ENCODE assay signal across 8 cellular contexts in the genomic region with DNA sequence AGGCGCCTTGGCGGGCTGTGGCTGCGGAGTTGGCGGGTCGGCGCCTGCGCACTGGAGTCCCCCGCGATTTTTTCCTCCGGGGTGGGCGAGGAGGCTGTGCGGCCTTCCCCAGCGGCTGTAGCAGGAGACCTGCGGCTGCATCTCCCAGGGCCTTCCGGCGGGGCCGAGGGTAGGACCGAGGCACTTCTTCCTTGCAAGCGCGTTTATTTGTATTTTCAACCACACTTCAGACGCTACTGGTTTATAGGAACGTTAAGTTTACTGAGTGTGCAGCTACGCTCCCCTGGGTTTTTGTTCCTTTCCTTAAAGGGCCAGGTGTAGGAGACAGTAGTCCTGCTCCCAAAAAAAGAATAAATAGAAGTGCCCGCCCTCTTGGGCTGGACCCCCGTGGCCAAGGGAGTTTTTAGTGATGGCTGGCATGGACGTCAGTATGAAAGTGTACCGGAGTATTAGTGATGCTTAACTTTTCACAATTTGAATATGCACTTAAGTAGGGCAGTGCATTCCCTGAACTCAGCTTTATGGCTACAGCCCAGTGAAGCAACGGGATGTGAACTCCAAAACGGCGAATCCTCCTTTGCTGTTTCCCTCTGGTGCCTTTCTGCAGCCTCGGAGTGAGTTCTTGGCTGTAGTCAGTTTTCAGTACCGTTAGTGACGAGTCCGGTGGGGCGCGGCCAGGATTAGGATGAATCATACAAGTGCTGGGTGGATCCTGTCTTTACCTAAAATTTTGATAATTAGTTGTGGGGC. TPM values are rescaled to one million over a fixed set of nuclear protein-coding genes. Genes with fewer than 3 reads are reported as not detected.
DNase-seq lines count a peak whose midpoint lies in the region; ATAC-seq and TF ChIP-seq lines count a peak whose summit lies in the region.

No MANE protein-coding gene starts in this region.

- intact Hi-C loops in cardiac septum (cut with DNase I) = loop anchor here (2.0 kb wide), 1 partner anchor 19 kb away; a partner anchor contains a TSS
- intact Hi-C loops in transverse colon (cut with DNase I; ENCODE audit: low total_unique reads) = no loop called here

- WGBS in transverse colon (ENCODE audit: low coverage in 1 of 2), 2 donors = 1% methylated on average over 28 of the region's 36 CpGs; no CpG with 5 or more reads in 1 of the 2 donors

- in situ Hi-C loops in transverse colon (cut with MboI; ENCODE audit: low pct_ligation_motif_present in 1 of 4, low pct_unique_long_range_greater_than_20kb in 1 of 4, low sequenced_read_pairs in 3 of 4) = no loop called here

- no peak for TF ChIP-seq EP300 in transverse colon (IDR thresholded peaks at IDR 0.05; ENCODE audit: low read depth)

- no peaks in the 10 kb centered on the region for H3K9me2 ChIP-seq in Karpas-422 (replicated peaks; ENCODE audit: insufficient read depth, low read length)

- peaks cover 4% of the 10 kb centered on the region for H3K27me3 Mint-ChIP-seq in activated naive CD8-positive, alpha-beta T cell treated with anti-CD3 and anti-CD28 coated beads, Interleukin-2, amount 50 U/mL, for 24 hours

- H3K4me2 ChIP-seq in Karpas-422 (ENCODE audit: low read depth, low read length, poor library complexity, severe bottlenecking) = peak overlapping the region; percentile 84
- peak overlapping the region; percentile 97 for H3K4me2 ChIP-seq in parathyroid adenoma (ENCODE audit: low read length)

- H3K27me3 ChIP-seq in Karpas-422 (ENCODE audit: low read length) (no peaks in the 10 kb centered on the region), parathyroid adenoma (ENCODE audit: control insufficient read depth, insufficient read depth, low read length) (no peaks in the 10 kb centered on the region), transverse colon (no peaks in the 10 kb centered on the region)

- H3K4me3 ChIP-seq in Karpas-422 (ENCODE audit: low read length) (peak overlapping the region; percentile 83), parathyroid adenoma (ENCODE audit: low read depth, low read length) (peak overlapping the region; percentile 91), transverse colon (peak overlapping the region; percentile 45 to 88 (median 69))

- peaks cover 77% of the 10 kb centered on the region for H3K79me2 ChIP-seq in Karpas-422 (ENCODE audit: low read length)
- peaks cover 18% of the 10 kb centered on the region for H3K79me2 ChIP-seq in parathyroid adenoma

- DNase-seq in Daoy (ENCODE audit: low read depth) (peak; percentile 100), Karpas-422 (peak; percentile 88), SW 1271 (lab: John Stamatoyannopoulos, UW) (peak; percentile 38 to 74), cardiac septum (ENCODE audit: low spot score) (peak; percentile 88), transverse colon (peak; percentile 95)
- DNase-seq in activated naive CD8-positive, alpha-beta T cell treated with anti-CD3 and anti-CD28 coated beads, Interleukin-2, amount 50 U/mL, for 24 hours = peak; percentile 97

- peak overlapping the region; percentile 93 for H3K4me3 Mint-ChIP-seq in activated naive CD8-positive, alpha-beta T cell treated with anti-CD3 and anti-CD28 coated beads, Interleukin-2, amount 50 U/mL, for 24 hours

- TF ChIP-seq CTCF in parathyroid adenoma (IDR thresholded peaks at IDR 0.05) (no peak), transverse colon (IDR thresholded peaks at IDR 0.05) (no peak)

- H3K36me3 Mint-ChIP-seq in activated naive CD8-positive, alpha-beta T cell treated with anti-CD3 and anti-CD28 coated beads, Interleukin-2, amount 50 U/mL, for 24 hours (ENCODE audit: low read depth) = peaks cover 42% of the 10 kb centered on the region

- H3K9ac ChIP-seq in Karpas-422 (ENCODE audit: low read length) (peak overlapping the region; percentile 93), parathyroid adenoma (no peak overlapping the region)

- H2AFZ ChIP-seq in Karpas-422 (ENCODE audit: low read length) (peak overlapping the region; percentile 3; the same call in 1 of the 2 replicates), parathyroid adenoma (peak overlapping the region; percentile 87)

- peaks cover 24% of the 10 kb centered on the region for H4K20me1 ChIP-seq in Karpas-422 (ENCODE audit: insufficient read depth, low read depth, low read length)

- H3K27ac Mint-ChIP-seq in activated naive CD8-positive, alpha-beta T cell treated with anti-CD3 and anti-CD28 coated beads, Interleukin-2, amount 50 U/mL, for 24 hours = peak overlapping the region; percentile 98

- TF ChIP-seq POLR2A in transverse colon (IDR thresholded peaks at IDR 0.05) = peak; percentile 38

- H3K4me1 ChIP-seq in Karpas-422 (ENCODE audit: low read length) (peaks cover 44% of the 10 kb centered on the region), parathyroid adenoma (peaks cover 13% of the 10 kb centered on the region), transverse colon (peaks cover 14 to 40% (median 20%) of the 10 kb centered on the region in 4 donors)

- ATAC-seq in GM21786 (IDR thresholded peaks at IDR 0.05; ENCODE audit: unreplicated experiment) = peak; percentile 21
- ATAC-seq in activated naive CD8-positive, alpha-beta T cell treated with anti-CD3 and anti-CD28 coated beads, Interleukin-2, amount 50 U/mL, for 24 hours = peak; percentile 48

- peaks cover 20% of the 10 kb centered on the region for H3K36me3 ChIP-seq in Karpas-422 (ENCODE audit: insufficient read depth, low read length)
- H3K36me3 ChIP-seq in parathyroid adenoma (ENCODE audit: control insufficient read depth, insufficient read depth, low read length) = no peaks in the 10 kb centered on the region
- H3K36me3 ChIP-seq in transverse colon = no peaks in the 10 kb centered on the region

- H3K4me1 Mint-ChIP-seq in activated naive CD8-positive, alpha-beta T cell treated with anti-CD3 and anti-CD28 coated beads, Interleukin-2, amount 50 U/mL, for 24 hours = peaks cover 59% of the 10 kb centered on the region

- H3K9me3 Mint-ChIP-seq in activated naive CD8-positive, alpha-beta T cell treated with anti-CD3 and anti-CD28 coated beads, Interleukin-2, amount 50 U/mL, for 24 hours = no peaks in the 10 kb centered on the region

- H3K9me3 ChIP-seq in Karpas-422 (ENCODE audit: low read length) (no peaks in the 10 kb centered on the region), parathyroid adenoma (ENCODE audit: control insufficient read depth, low read length) (no peaks in the 10 kb centered on the region), transverse colon (no peaks in the 10 kb centered on the region)

- H3K27ac ChIP-seq in Karpas-422 (ENCODE audit: low read length) (peak overlapping the region; percentile 91), parathyroid adenoma (peak overlapping the region; percentile 87), transverse colon (peak overlapping the region; percentile 93 to 97 (median 95))

RNA-seq across cellular contexts. Expression of a gene that starts 1.0 kb away (rescaled TPM):
- 64.4 and 80.4 TPM in 2 replicates for total RNA-seq in Daoy (2014; rRNA removed; shearing (Covaris generic))
- 10.5 and 15.6 TPM in 2 replicates for total RNA-seq in Karpas-422 (2014; rRNA removed; shearing (Covaris generic); ENCODE audit: low replicate concordance)
- total RNA-seq in cardiac septum (2.1 TPM), transverse colon (1 to 10 TPM; 1.5 to 3.2 (median 2.5) TPM)

RNA-seq across cellular contexts. Expression of a gene that starts 18.7 kb away (rescaled TPM):
- 23.5 and 29.3 TPM in 2 replicates for total RNA-seq in Daoy (2014; rRNA removed; shearing (Covaris generic))
- total RNA-seq in Karpas-422 (2014; rRNA removed; shearing (Covaris generic); ENCODE audit: low replicate concordance) = 17.4 and 23.2 TPM in 2 replicates
- total RNA-seq in cardiac septum (23.8 TPM), transverse colon (10 to 100 TPM in 3 of 4 donors, 1 to 10 TPM in 1; 3.6 to 17.1 (median 15.9) TPM)

Comparison
In these comparisons a context has a peak if more than half of its experiments do, and no peak if none do; other contexts are left out.
1. Peak in every context shown above with its lines: DNase-seq, ATAC-seq, H3K4me3 ChIP-seq and H3K27ac ChIP-seq.